18 cellular contexts compared by ENCODE assay signal in genomic region chr6:108686896-108687295, GRCh38.
DNase-seq lines count a peak whose midpoint lies in the region; ATAC-seq, FAIRE-seq and TF ChIP-seq lines count a peak whose summit lies in the region.
"Had no signal": no experiment of that assay in that cellular context is flagged by ENCODE, and none has a peak within 500 bp of the region (broad histone marks: within the 10 kb centered on the region; RNA-seq: fewer than 3 reads in every experiment).

No MANE protein-coding gene starts in this region.

- intact Hi-C loops in gastrocnemius medialis (cut with DNase I; ENCODE audit: low total_unique reads) = no loop called here

- no peaks in the 10 kb centered on the region for H3K9me2 ChIP-seq in GM23338 (ENCODE audit: insufficient read depth)

- H3F3A ChIP-seq in GM23338 (replicated peaks; ENCODE audit: low read depth) = no peaks in the 10 kb centered on the region

- H3K27me3 ChIP-seq in GM23338 (ENCODE audit: insufficient read depth) (no peaks in the 10 kb centered on the region), iPS-15b (ENCODE audit: control insufficient read depth, insufficient read depth, low read length) (no peaks in the 10 kb centered on the region), gastrocnemius medialis (no peaks in the 10 kb centered on the region)
- H3K27me3 ChIP-seq: SJCRH30 had no signal

- H4K20me1 ChIP-seq in GM23338 (replicated peaks; ENCODE audit: insufficient read depth) = no peaks in the 10 kb centered on the region

- no peak overlapping the region for H3K4me2 ChIP-seq in GM23338

- H3K4me3 Mint-ChIP-seq in GM23338 = no peak overlapping the region

- FAIRE-seq in D721Med (lab: Jason Lieb, UNC) = no peak
- FAIRE-seq: GM19239 had no signal

- no peaks in the 10 kb centered on the region for H3K79me2 ChIP-seq in GM23338 (replicated peaks; ENCODE audit: insufficient read depth)

- peak in 1 of 2 donors; percentile 27 for TF ChIP-seq POLR2A in gastrocnemius medialis (IDR thresholded peaks at IDR 0.05)

- no peaks in the 10 kb centered on the region for H3K9me3 Mint-ChIP-seq in GM23338

- no peak overlapping the region for H3K27ac Mint-ChIP-seq in GM23338

- TF ChIP-seq CTCF in GM23338 (conservative IDR thresholded peaks at IDR 0.05; ENCODE audit: low read depth in 2 of 2) = no peak
- no peak for TF ChIP-seq CTCF in RWPE1 (conservative IDR thresholded peaks at IDR 0.05; ENCODE audit: low read depth)
- no peak for TF ChIP-seq CTCF in gastrocnemius medialis (IDR thresholded peaks at IDR 0.05 in 4 of 5, conservative IDR thresholded peaks at IDR 0.05 in 1 of 5)
- no peak for TF ChIP-seq CTCF in D721Med (IDR thresholded peaks at IDR 0.05; ENCODE audit: insufficient read depth, missing control alignments)

- H3K36me3 Mint-ChIP-seq in GM23338 (ENCODE audit: low read depth) = no peaks in the 10 kb centered on the region

- H3K4me3 ChIP-seq in GM23338 (no peak overlapping the region), iPS-15b (ENCODE audit: low read depth, low read length) (no peak overlapping the region), gastrocnemius medialis (no peak overlapping the region)
- H3K4me3 ChIP-seq: SJCRH30 had no signal

- no peaks in the 10 kb centered on the region for H3K9me3 ChIP-seq in iPS-15b (ENCODE audit: control insufficient read depth, insufficient read depth, low read length)
- no peaks in the 10 kb centered on the region for H3K9me3 ChIP-seq in gastrocnemius medialis
- H3K9me3 ChIP-seq: SJCRH30 had no signal

- peak; percentile 37; the same call in 2 of the 3 replicates for ATAC-seq in GM23338
- ATAC-seq in gastrocnemius medialis = peak in 1 of 2 donors; percentile 2
- ATAC-seq in GM18870 (IDR thresholded peaks at IDR 0.05; ENCODE audit: unreplicated experiment) = no peak

- no peaks in the 10 kb centered on the region for H3K27me3 Mint-ChIP-seq in GM23338 (ENCODE audit: insufficient read depth, low read depth, poor library complexity)

- in situ Hi-C loops in gastrocnemius medialis (cut with MboI; ENCODE audit: low sequenced_read_pairs in 4 of 4) = no loop called here

- DNase-seq in GM23338 (ENCODE audit: low spot score) = no peak
- no peak for DNase-seq in RWPE1 (ENCODE audit: low spot score)
- DNase-seq in gastrocnemius medialis = peak in 1 of 2 donors; percentile 53
- DNase-seq in inferior parietal cortex (ENCODE audit: extremely low spot score) = no peak
- DNase-seq in D721Med (ENCODE audit: insufficient read length, low spot score) = no peak
- DNase-seq: H7; Kasumi-1; NCI-H1417 treated with DMSO at 0.1 percent for 48 hours; NCI-H1930; NCI-H2171 treated with DMSO at 0.1 percent for 48 hours; NCI-H446 treated with DMSO at 0.1 percent for 48 hours; NK-92 treated with Interleukin-12 subunit alpha and Interleukin-12 subunit beta, amount 100 ng/mL, for 24 hours; RPMI8226; SJCRH30 had no signal

- POLR2A ChIA-PET in RWPE1 (lab: Yijun Ruan, JAX; ENCODE audit: low non-redundant PET) = no interaction called here

- H3K27ac ChIP-seq in GM23338 (ENCODE audit: low read depth) (no peak overlapping the region), RWPE1 (peak overlapping the region; percentile 63), gastrocnemius medialis (peak overlapping the region; percentile 80 to 97 (median 94))
- H3K27ac ChIP-seq: C4-2B, SJCRH30 had no signal

- no peak overlapping the region for H2AFZ ChIP-seq in GM23338

- H3K36me3 ChIP-seq in GM23338 (ENCODE audit: insufficient read depth) = no peaks in the 10 kb centered on the region
- peaks cover 4% of the 10 kb centered on the region for H3K36me3 ChIP-seq in iPS-15b (ENCODE audit: control insufficient read depth, insufficient read depth, low read length)
- H3K36me3 ChIP-seq in gastrocnemius medialis = peaks cover 0 to 8% of the 10 kb centered on the region in 2 donors

- CTCF ChIA-PET in RWPE1 (lab: Yijun Ruan, JAX) = interaction anchor here (0.6 to 1.0 kb wide), 2 partner anchors 38 to 44 kb away, joined by 3 to 4 read pairs; no protein-coding TSS in a partner anchor

- H3K4me1 ChIP-seq in GM23338 (ENCODE audit: insufficient read depth) = peaks cover 5% of the 10 kb centered on the region; the same call in 1 of the 2 replicates
- H3K4me1 ChIP-seq in iPS-15b (ENCODE audit: control insufficient read depth, insufficient read depth, low read length) = peaks cover 4% of the 10 kb centered on the region
- H3K4me1 ChIP-seq in gastrocnemius medialis = peaks cover 82 to 85% of the 10 kb centered on the region in 2 donors
- H3K4me1 ChIP-seq: SJCRH30 had no signal

- H3K9ac ChIP-seq in iPS-15b (ENCODE audit: low read depth, low read length) = peak overlapping the region; percentile 12

- peaks cover 17% of the 10 kb centered on the region for H3K4me1 Mint-ChIP-seq in GM23338

TF ChIP-seq in GM23338, 12 proteins besides CTCF, POLR2A, EP300 and RAD21 (continues in another document):
- TF ChIP-seq CREB1 (CRISPR knock-in tag; IDR thresholded peaks at IDR 0.05; ENCODE audit: low read depth) = no peak
- TF ChIP-seq STAT1 (IDR thresholded peaks at IDR 0.05; ENCODE audit: unreplicated experiment) = no peak
- TF ChIP-seq EZH2phosphoT487 (IDR thresholded peaks at IDR 0.05; ENCODE audit: unreplicated experiment) = no peak
- no peak for TF ChIP-seq ETS1 (IDR thresholded peaks at IDR 0.05)
- no peak for TF ChIP-seq JUNB (IDR thresholded peaks at IDR 0.05; ENCODE audit: unreplicated experiment)
- no peak for TF ChIP-seq ZNF331 (CRISPR knock-in tag; IDR thresholded peaks at IDR 0.05; ENCODE audit: low read depth)
- no peak for TF ChIP-seq NANOG (IDR thresholded peaks at IDR 0.05; ENCODE audit: borderline replicate concordance)
- no peak for TF ChIP-seq EZH2 (IDR thresholded peaks at IDR 0.05; ENCODE audit: low read depth, unreplicated experiment)
- no peak for TF ChIP-seq ZNF114 (CRISPR knock-in tag; IDR thresholded peaks at IDR 0.05)
- no peak for TF ChIP-seq REST (IDR thresholded peaks at IDR 0.05; ENCODE audit: unreplicated experiment)
